In genomic region chr3:195115598-195115905, GRCh38 we compare ENCODE assay signal across 23 cellular contexts.
DNase-seq lines count a peak whose midpoint lies in the region; ATAC-seq, FAIRE-seq and TF ChIP-seq lines count a peak whose summit lies in the region.
"Had no signal": no experiment of that assay in that cellular context is flagged by ENCODE, and none has a peak within 500 bp of the region (broad histone marks: within the 10 kb centered on the region; RNA-seq: fewer than 3 reads in every experiment).

No MANE protein-coding gene starts in this region.

- no peak overlapping the region for H4K8ac ChIP-seq in H1 (ENCODE audit: extremely low read depth, insufficient read depth, low read length)

- H4K91ac ChIP-seq in H1 (replicated peaks; ENCODE audit: insufficient read length, low read length) = no peak overlapping the region

- no peak overlapping the region for H3K4me3 Mint-ChIP-seq in neural crest cell
- H3K4me3 Mint-ChIP-seq: B cell; CD4-positive, CD25-positive, alpha-beta regulatory T cell had no signal

- peak overlapping the region; percentile 65 for H3K27ac Mint-ChIP-seq in neural crest cell (ENCODE audit: unreplicated experiment)
- H3K27ac Mint-ChIP-seq: B cell had no signal

- H3K27me3 ChIP-seq in HepG2 (ENCODE audit: control insufficient read depth in 1 of 2, insufficient read depth in 2 of 2, low read length in 2 of 2) (no peaks in the 10 kb centered on the region), right lobe of liver (no peaks in the 10 kb centered on the region), H1 (replicated peaks in 1 of 4; ENCODE audit: control insufficient read depth in 3 of 4, extremely low read depth in 1 of 4, insufficient read depth in 3 of 4, low read length in 3 of 4) (no peaks in the 10 kb centered on the region)

- H3K36me3 Mint-ChIP-seq in neural crest cell (ENCODE audit: low read depth) = no peaks in the 10 kb centered on the region
- H3K36me3 Mint-ChIP-seq: CD4-positive, CD25-positive, alpha-beta regulatory T cell had no signal

- TF ChIP-seq CTCF in HepG2 (CRISPR knock-in tag; IDR thresholded peaks at IDR 0.05) (no peak), right lobe of liver (IDR thresholded peaks at IDR 0.05) (no peak), H1 (IDR thresholded peaks at IDR 0.05; ENCODE audit: control extremely low read depth in 1 of 3, insufficient read depth in 1 of 3, low read depth in 1 of 3, low read length in 3 of 3) (no peak), neural crest cell (conservative IDR thresholded peaks at IDR 0.05) (no peak)

- BruUV-seq in HepG2 (replicated peaks; lab: Mats Ljungman, UMichigan) = no TSS peak

- no peaks in the 10 kb centered on the region for H3K27me3 Mint-ChIP-seq in neural crest cell (ENCODE audit: low read depth)
- H3K27me3 Mint-ChIP-seq: B cell; CD4-positive, CD25-positive, alpha-beta regulatory T cell had no signal

- no peak overlapping the region for H2AFZ ChIP-seq in HepG2 (ENCODE audit: low read length)
- no peak overlapping the region for H2AFZ ChIP-seq in H1 (ENCODE audit: low read length)

- H3K23me2 ChIP-seq in H1 (ENCODE audit: low read depth, low read length) = peaks cover 3% of the 10 kb centered on the region; the same call in 1 of the 2 replicates

- no peak for DNase-seq in HepG2 (ENCODE audit: low spot score)
- no peak for DNase-seq in right lobe of liver
- DNase-seq in H1 (ENCODE audit: low read depth in 1 of 2, low spot score in 2 of 2) = no peak
- no peak for DNase-seq in neural crest cell (ENCODE audit: low read depth, low spot score)
- no peak for DNase-seq in pons (ENCODE audit: low spot score)
- no peak for DNase-seq in effector CD8-positive, alpha-beta T cell (lab: John Stamatoyannopoulos, UW)
- DNase-seq: Caco-2; CD4-positive, CD25-positive, alpha-beta regulatory T cell; DND-41; GOT3; KBM-7; NCI-H1092; NCI-H1436; NCI-H1930; NCI-H2227 treated with DMSO at 0.1 percent for 48 hours; NCI-H510A treated with DMSO at 0.1 percent for 48 hours; NCI-H82 had no signal

- no peak overlapping the region for H2BK120ac ChIP-seq in H1 (replicated peaks; ENCODE audit: low read depth, low read length)

- FAIRE-seq in HepG2 (lab: Jason Lieb, UNC) (no peak), H1 (lab: Jason Lieb, UNC) (no peak)
- FAIRE-seq: GM12878 had no signal

- H4K5ac ChIP-seq in H1 (ENCODE audit: insufficient read length, low read depth, low read length) = no peak overlapping the region

- H3K4me1 Mint-ChIP-seq in neural crest cell = peaks cover 26% of the 10 kb centered on the region

- H3K79me1 ChIP-seq in H1 (ENCODE audit: low read depth, low read length) = peaks cover 6% of the 10 kb centered on the region

- TF ChIP-seq POLR2A in HepG2 (IDR thresholded peaks at IDR 0.05; ENCODE audit: insufficient read depth in 1 of 2, low read depth in 2 of 2, low read length in 2 of 2) = no peak
- TF ChIP-seq POLR2A in right lobe of liver (IDR thresholded peaks at IDR 0.05) = no peak
- TF ChIP-seq POLR2A in H1 (IDR thresholded peaks at IDR 0.05; ENCODE audit: control extremely low read depth in 1 of 2, low read depth in 2 of 2, low read length in 2 of 2) = no peak

- H3K9ac ChIP-seq in HepG2 (ENCODE audit: insufficient read depth, low read depth, low read length) (no peak overlapping the region), H1 (replicated peaks in 1 of 4; ENCODE audit: extremely low read depth in 1 of 4, low read depth in 3 of 4, low read length in 3 of 4) (no peak overlapping the region)

- H3K36me3 ChIP-seq in HepG2 (replicated peaks in 1 of 2; ENCODE audit: control insufficient read depth in 1 of 2, insufficient read depth in 2 of 2, low read length in 2 of 2) = peaks cover 0 to under 1% of the 10 kb centered on the region in 2 experiments; a peak in 2 of 5 replicates
- no peaks in the 10 kb centered on the region for H3K36me3 ChIP-seq in right lobe of liver
- no peaks in the 10 kb centered on the region; a peak in 1 of 8 replicates for H3K36me3 ChIP-seq in H1 (ENCODE audit: control insufficient read depth in 2 of 4, insufficient read depth in 4 of 4, low read length in 3 of 4)

- CTCF ChIA-PET in HepG2 (lab: Yijun Ruan, JAX; ENCODE audit: low intra/inter-chr PET ratio, low total read pairs) (no interaction called here), H1 (lab: Charles Lee; ENCODE audit: partially characterized antibody) (interaction anchor here (0.7 to 3.2 kb wide), 13 partner anchors 10 to 482 kb away, joined by 3 to 28 read pairs (median 4); no protein-coding TSS in a partner anchor)

- H3K9me3 ChIP-seq in HepG2 (ENCODE audit: low read length) (no peaks in the 10 kb centered on the region), right lobe of liver (no peaks in the 10 kb centered on the region), H1 (ENCODE audit: insufficient read depth in 2 of 2, low read depth in 1 of 2, low read length in 1 of 2) (no peaks in the 10 kb centered on the region)
- H3K9me3 ChIP-seq: Caco-2 had no signal

- no peak overlapping the region; the same call in 1 of the 2 replicates for H3K18ac ChIP-seq in H1 (ENCODE audit: extremely low read depth, low read length)

- H3K27ac ChIP-seq in HepG2 (ENCODE audit: extremely low read length, insufficient read depth, low read length) (no peak overlapping the region), right lobe of liver (no peak overlapping the region), H1 (ENCODE audit: low read depth, low read length) (no peak overlapping the region; the same call in 1 of the 2 replicates)

- TF ChIP-seq RAD21 in HepG2 (CRISPR knock-in tag; IDR thresholded peaks at IDR 0.05) = no peak
- TF ChIP-seq RAD21 in H1 (IDR thresholded peaks at IDR 0.05 in 1 of 2, conservative IDR thresholded peaks at IDR 0.05 in 1 of 2; ENCODE audit: low read depth in 2 of 2, low read length in 2 of 2) = no peak

- POLR2A ChIA-PET in HepG2 (lab: Yijun Ruan, JAX) = no interaction called here
- POLR2A ChIA-PET in H1 (lab: Charles Lee; ENCODE audit: partially characterized antibody) = interaction anchor here (1.1 kb wide), 2 partner anchors 28 to 40 kb away, joined by 3 read pairs; no protein-coding TSS in a partner anchor

- no peak overlapping the region for H3K23ac ChIP-seq in H1 (ENCODE audit: insufficient read length)

- no peaks in the 10 kb centered on the region for H4K20me1 ChIP-seq in HepG2 (ENCODE audit: insufficient read depth, low read length)
- peaks cover 0 to 11% of the 10 kb centered on the region in 2 experiments for H4K20me1 ChIP-seq in H1 (replicated peaks in 1 of 2; ENCODE audit: control insufficient read depth in 1 of 2, insufficient read depth in 2 of 2, low read length in 2 of 2)

- H3K4me3 ChIP-seq in HepG2 (replicated peaks in 1 of 3; ENCODE audit: insufficient read depth in 1 of 3, low read depth in 2 of 3, low read length in 3 of 3) (no peak overlapping the region), right lobe of liver (no peak overlapping the region), H1 (ENCODE audit: extremely low read depth in 1 of 4, insufficient read depth in 2 of 4, low read depth in 3 of 4, low read length in 4 of 4) (no peak overlapping the region)
- H3K4me3 ChIP-seq: GM12878 had no signal

- WGBS in HepG2 (ENCODE audit: low lambda C conversion rate) = 88% methylated on average over 14 of the region's 14 CpGs
- whole genome bisulfite sequencing in right lobe of liver (ENCODE audit: insufficient coverage, low coverage, low lambda C conversion rate, missing lambda C conversion rate) = 79% methylated on average over 6 of the region's 14 CpGs
- 88% methylated on average over 14 of the region's 14 CpGs; no CpG with 5 or more reads in 1 of the 2 experiments for WGBS in H1 (ENCODE audit: extremely low coverage in 1 of 2, insufficient coverage in 1 of 2, insufficient read length in 1 of 2, insufficient replicate concordance in 2 of 2, low coverage in 1 of 2, low lambda C conversion rate in 2 of 2, missing lambda C conversion rate in 1 of 2), 2 experiments

- H3K4me2 ChIP-seq in HepG2 (ENCODE audit: low read depth, low read length) (no peak overlapping the region), H1 (ENCODE audit: insufficient read depth in 1 of 2, low read depth in 2 of 2, low read length in 2 of 2) (no peak overlapping the region)

- H2BK20ac ChIP-seq in H1 (ENCODE audit: low read length) = no peak overlapping the region

- no peak overlapping the region for H2BK12ac ChIP-seq in H1 (ENCODE audit: low read depth, low read length)

- H3K56ac ChIP-seq in H1 (replicated peaks; ENCODE audit: insufficient read length, low read depth, low read length) = no peak overlapping the region

- no peak overlapping the region for H2AK5ac ChIP-seq in H1 (ENCODE audit: low read depth, low read length)

- peaks cover 55% of the 10 kb centered on the region for H3K4me1 ChIP-seq in HepG2 (ENCODE audit: insufficient read depth, low read length)
- H3K4me1 ChIP-seq in right lobe of liver = no peaks in the 10 kb centered on the region
- peaks cover 7 to 19% (median 10%) of the 10 kb centered on the region in 4 experiments for H3K4me1 ChIP-seq in H1 (replicated peaks in 1 of 4; ENCODE audit: control insufficient read depth in 3 of 4, insufficient read depth in 4 of 4, low read length in 3 of 4)

- no peak overlapping the region for H3K14ac ChIP-seq in H1 (ENCODE audit: insufficient read length)

- ATAC-seq in HepG2 (no peak), right lobe of liver (no peak), HG03175 (IDR thresholded peaks at IDR 0.05; ENCODE audit: unreplicated experiment) (no peak), GM18909 (IDR thresholded peaks at IDR 0.05; ENCODE audit: poor library complexity, unreplicated experiment) (no peak)
- ATAC-seq: GM12878, Panc1, SK-N-SH treated with all-trans-retinoic acid at 6 μM for 48 hours had no signal

- TF ChIP-seq EP300 in HepG2 (IDR thresholded peaks at IDR 0.05; ENCODE audit: low read depth in 2 of 2, low read length in 2 of 2) = no peak
- TF ChIP-seq EP300 in HepG2 (CRISPR knock-in tag; IDR thresholded peaks at IDR 0.05; ENCODE audit: borderline replicate concordance) = no peak
- TF ChIP-seq EP300 in H1 (IDR thresholded peaks at IDR 0.05; ENCODE audit: borderline replicate concordance in 1 of 2, low read depth in 2 of 2, low read length in 2 of 2) = no peak

- intact Hi-C loops in HepG2 (cut with micrococcal nuclease; ENCODE audit: unreplicated experiment) (no loop called here), right lobe of liver (cut with DNase I) (loop anchor here (10.0 kb wide), 2 partner anchors 139 to 421 kb away; no protein-coding TSS in a partner anchor)

- H3K79me2 ChIP-seq in HepG2 (ENCODE audit: insufficient read depth, low read length) (no peaks in the 10 kb centered on the region), H1 (ENCODE audit: control insufficient read depth in 1 of 2, insufficient read depth in 2 of 2, low read length in 2 of 2) (peaks cover 0 to 4% of the 10 kb centered on the region in 2 experiments; a peak in 1 of 4 replicates)

- H3K4ac ChIP-seq in H1 (replicated peaks; ENCODE audit: insufficient read length, low read depth, low read length) = no peak overlapping the region

- H2BK5ac ChIP-seq in H1 (ENCODE audit: low read depth, low read length) = 0 out of 2 replicates have a peak overlapping the region, but pooled peaks have one; percentile 14

- H2BK15ac ChIP-seq in H1 (ENCODE audit: low read length) = no peak overlapping the region; the same call in 1 of the 2 replicates

- in situ Hi-C loops in HepG2 (cut with HindIII; ENCODE audit: extremely low pct_ligation_motif_present, low pct_unique_long_range_greater_than_20kb) = no loop called here

- no peaks in the 10 kb centered on the region for H3K9me3 Mint-ChIP-seq in neural crest cell
- H3K9me3 Mint-ChIP-seq: CD4-positive, CD25-positive, alpha-beta regulatory T cell had no signal

TF ChIP-seq in H1, 55 proteins besides CTCF, POLR2A, EP300 and RAD21 (continues in another document):
- no peak for TF ChIP-seq TAF1 (IDR thresholded peaks at IDR 0.05; ENCODE audit: low read depth, low read length)
